ENCODE assay signal across 1 cellular context in genomic region chr1:54488065-54488750, GRCh38.
TF ChIP-seq lines count a peak whose summit lies in the region.

No MANE protein-coding gene starts in this region.

TF ChIP-seq in HEK293, 187 proteins besides CTCF, POLR2A, EP300 and RAD21 (continued from another document and continues in another):
- TF ChIP-seq GLI4 (tag by site-specific recombination; IDR thresholded peaks at IDR 0.05) (no peak), ZBTB49 (tag by site-specific recombination; IDR thresholded peaks at IDR 0.05; ENCODE audit: low read depth) (no peak), HOXD13 (CRISPR knock-in tag; IDR thresholded peaks at IDR 0.05; ENCODE audit: borderline replicate concordance) (no peak), ZNF311 (tag by site-specific recombination; IDR thresholded peaks at IDR 0.05; ENCODE audit: borderline replicate concordance) (no peak), YY2 (tag by site-specific recombination; IDR thresholded peaks at IDR 0.05) (no peak), ZNF362 (tag by site-specific recombination; IDR thresholded peaks at IDR 0.05) (no peak), ZNF596 (tag by site-specific recombination; IDR thresholded peaks at IDR 0.05) (peak; percentile 61), ZNF132 (tag by site-specific recombination; IDR thresholded peaks at IDR 0.05; ENCODE audit: borderline replicate concordance) (no peak), ZNF76 (tag by site-specific recombination; IDR thresholded peaks at IDR 0.05; ENCODE audit: borderline replicate concordance, low read depth) (no peak), SALL2 (tag by site-specific recombination; IDR thresholded peaks at IDR 0.05; ENCODE audit: borderline replicate concordance) (no peak), ZBTB48 (tag by site-specific recombination; IDR thresholded peaks at IDR 0.05) (no peak), MZF1 (tag by site-specific recombination; IDR thresholded peaks at IDR 0.05; ENCODE audit: borderline replicate concordance) (no peak), ZNF366 (tag by site-specific recombination; conservative IDR thresholded peaks at IDR 0.05) (no peak), ZNF280C (tag by site-specific recombination; IDR thresholded peaks at IDR 0.05) (no peak), ZBTB26 (tag by site-specific recombination; optimal IDR thresholded peaks at IDR 0.05) (peak; percentile 70), ZFP3 (tag by site-specific recombination; IDR thresholded peaks at IDR 0.05; ENCODE audit: low read depth) (no peak), ZNF211 (tag by site-specific recombination; IDR thresholded peaks at IDR 0.05; ENCODE audit: low read depth) (no peak), ZNF629 (tag by site-specific recombination; IDR thresholded peaks at IDR 0.05) (no peak), BCL11A (tag by site-specific recombination; IDR thresholded peaks at IDR 0.05; ENCODE audit: low read depth) (peak; percentile 62; the same call in 1 of the 2 replicates), SETDB1 (IDR thresholded peaks at IDR 0.05; ENCODE audit: insufficient read length, low read length) (no peak), ZNF555 (tag by site-specific recombination; conservative IDR thresholded peaks at IDR 0.05) (no peak), ATF2 (tag by site-specific recombination; IDR thresholded peaks at IDR 0.05; ENCODE audit: low read depth) (no peak), ELK4 (IDR thresholded peaks at IDR 0.05; ENCODE audit: borderline replicate concordance, low read depth, low read length) (no peak), ZNF433 (tag by site-specific recombination; IDR thresholded peaks at IDR 0.05; ENCODE audit: low read depth) (no peak), PRDM4 (tag by site-specific recombination; IDR thresholded peaks at IDR 0.05) (peak; percentile 98), ZNF777 (tag by site-specific recombination; IDR thresholded peaks at IDR 0.05; ENCODE audit: borderline replicate concordance) (no peak), ZNF10 (tag by site-specific recombination; IDR thresholded peaks at IDR 0.05) (no peak), ZNF416 (tag by site-specific recombination; IDR thresholded peaks at IDR 0.05) (no peak), KLF10 (tag by site-specific recombination; IDR thresholded peaks at IDR 0.05) (peak; percentile 85), ZNF518A (tag by site-specific recombination; conservative IDR thresholded peaks at IDR 0.05; ENCODE audit: low read depth) (no peak), ZNF621 (tag by site-specific recombination; IDR thresholded peaks at IDR 0.05) (no peak), ZNF449 (tag by site-specific recombination; IDR thresholded peaks at IDR 0.05) (no peak), FEZF1 (tag by site-specific recombination; IDR thresholded peaks at IDR 0.05) (no peak), ZNF426 (tag by site-specific recombination; IDR thresholded peaks at IDR 0.05) (no peak), ZBTB20 (tag by site-specific recombination; IDR thresholded peaks at IDR 0.05) (peak; percentile 81), ZNF704 (tag by site-specific recombination; IDR thresholded peaks at IDR 0.05) (no peak), ZNF354C (tag by site-specific recombination; IDR thresholded peaks at IDR 0.05; ENCODE audit: borderline replicate concordance, low read depth) (no peak), GFI1B (tag by site-specific recombination; IDR thresholded peaks at IDR 0.05) (no peak), ZNF221 (tag by site-specific recombination; IDR thresholded peaks at IDR 0.05; ENCODE audit: borderline replicate concordance) (no peak), ZNF146 (tag by site-specific recombination; IDR thresholded peaks at IDR 0.05) (no peak), ZNF48 (tag by site-specific recombination; IDR thresholded peaks at IDR 0.05) (no peak), ZNF521 (tag by site-specific recombination; IDR thresholded peaks at IDR 0.05) (no peak), ZNF155 (tag by site-specific recombination; IDR thresholded peaks at IDR 0.05) (no peak), ZNF2 (tag by site-specific recombination; IDR thresholded peaks at IDR 0.05) (no peak)
